Comparison of ENCODE assay signal across 1 cellular context in the genomic region with DNA sequence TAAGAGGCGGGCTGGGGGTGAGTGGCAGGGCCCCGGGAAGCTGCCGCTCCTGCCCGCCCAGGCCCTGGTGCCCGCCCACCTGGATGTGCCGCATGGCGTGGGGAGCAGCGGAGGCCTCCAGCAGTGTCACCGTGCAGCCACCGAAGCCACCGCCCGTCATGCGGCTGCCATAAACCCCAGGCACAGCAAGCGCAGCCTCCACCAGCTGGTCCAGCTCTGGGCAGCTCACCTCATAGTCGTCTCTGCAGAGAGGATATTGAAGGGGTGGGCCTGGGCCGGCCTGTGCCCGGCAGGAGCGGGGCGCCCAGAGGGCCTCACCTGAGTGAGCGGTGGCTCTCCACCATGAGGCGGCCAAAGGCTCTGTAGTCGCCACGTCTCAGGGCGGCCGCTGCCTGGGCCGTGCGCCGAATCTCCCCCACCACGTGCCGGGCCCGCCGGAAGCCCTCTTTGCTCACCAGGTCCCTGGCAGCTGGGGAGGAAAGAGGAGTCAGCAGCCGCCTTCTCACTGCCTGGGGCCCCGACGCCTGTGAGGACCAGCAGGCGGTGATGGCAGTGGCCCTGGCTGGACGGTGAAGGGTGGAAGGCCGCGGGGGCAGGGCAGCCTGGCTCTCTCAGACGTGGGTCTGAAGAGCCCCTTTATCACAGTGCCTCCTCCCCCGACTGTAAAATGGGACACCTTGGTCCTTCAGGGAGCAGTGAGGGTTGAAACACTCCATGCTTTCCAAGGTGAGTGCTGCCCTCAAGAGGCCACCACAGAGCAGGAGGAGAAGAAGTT.
A peak's percentile ranks its signal among the peaks of the same experiment; 100 is the strongest.
TF ChIP-seq lines count a peak whose summit lies in the region.

No MANE protein-coding gene starts in this region.

TF ChIP-seq in H1, 55 proteins besides CTCF, POLR2A, EP300 and RAD21:
- no peak for TF ChIP-seq TAF1 (IDR thresholded peaks at IDR 0.05; ENCODE audit: low read depth, low read length)
- TF ChIP-seq, protein P1, sequence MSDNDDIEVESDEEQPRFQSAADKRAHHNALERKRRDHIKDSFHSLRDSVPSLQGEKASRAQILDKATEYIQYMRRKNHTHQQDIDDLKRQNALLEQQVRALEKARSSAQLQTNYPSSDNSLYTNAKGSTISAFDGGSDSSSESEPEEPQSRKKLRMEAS (IDR thresholded peaks at IDR 0.05), result peak; percentile 40
